ENCODE assay signal across 21 cellular contexts in genomic region chr11:16114978-16115871, GRCh38.
A peak's percentile ranks its signal among the peaks of the same experiment; 100 is the strongest.
DNase-seq lines count a peak whose midpoint lies in the region; ATAC-seq, FAIRE-seq and TF ChIP-seq lines count a peak whose summit lies in the region.
"Had no signal": no experiment of that assay in that cellular context is flagged by ENCODE, and none has a peak within 500 bp of the region (broad histone marks: within the 10 kb centered on the region; RNA-seq: fewer than 3 reads in every experiment).

No MANE protein-coding gene starts in this region.

- no peak for FAIRE-seq in small intestine (lab: Jason Lieb, UNC)
- FAIRE-seq: G401.6, H54, RCC 7860 had no signal

- no peaks in the 10 kb centered on the region for H3K9me3 ChIP-seq in SK-N-MC (ENCODE audit: low read depth, low read length)
- no peaks in the 10 kb centered on the region for H3K9me3 ChIP-seq in liver (ENCODE audit: control insufficient read depth in 4 of 4, low read length in 3 of 4)
- no peaks in the 10 kb centered on the region for H3K9me3 ChIP-seq in small intestine (ENCODE audit: control insufficient read depth, low read depth)
- H3K9me3 ChIP-seq: SK-N-SH had no signal

- H3K27ac ChIP-seq in SK-N-MC (peak overlapping the region; percentile 47), liver (ENCODE audit: low read depth in 1 of 2, low read length in 2 of 2) (peak overlapping the region; percentile 96 to 98), small intestine (ENCODE audit: low read depth in 1 of 2, low read length in 1 of 2) (no peak overlapping the region)
- H3K27ac ChIP-seq: C4-2B, KMS-11 had no signal

- DNase-seq in SK-N-MC (ENCODE audit: low read depth, low spot score) (no peak), left cardiac atrium (no peak), small intestine (peak; percentile 69), NCI-H1436 treated with DMSO at 0.1 percent for 48 hours (lab: John Stamatoyannopoulos, UW) (no peak), AG08395 (ENCODE audit: low spot score) (no peak), UCSD-AML1 (lab: John Stamatoyannopoulos, UW; ENCODE audit: unreplicated experiment) (no peak)
- DNase-seq: ACHN, AML-193, DMS 273 treated with DMSO at 0.1 percent for 48 hours, HFFc6, MV-4-11, NCI-H1417, NCI-H187 treated with DMSO at 0.1 percent for 48 hours, SHP77, SK-N-SH had no signal

- H3K36me3 ChIP-seq in SK-N-MC (ENCODE audit: insufficient read depth, low read length) (peaks cover 9% of the 10 kb centered on the region), liver (ENCODE audit: control insufficient read depth in 4 of 4, insufficient read depth in 3 of 4, low read depth in 1 of 4, low read length in 3 of 4) (no peaks in the 10 kb centered on the region), small intestine (ENCODE audit: control insufficient read depth in 2 of 2, insufficient read depth in 2 of 2, low read length in 2 of 2) (no peaks in the 10 kb centered on the region)

- 38% methylated on average over 1 of the region's 1 CpG for WGBS in liver
- WGBS in small intestine, 3 donors, result 28 to 55% (median 32%) methylated on average over 1 of the region's 1 CpG

- H3K4me3 ChIP-seq in SK-N-MC (no peak overlapping the region), liver (ENCODE audit: low read depth in 1 of 3, low read length in 3 of 3) (no peak overlapping the region), small intestine (ENCODE audit: low read depth in 1 of 2, low read length in 2 of 2) (no peak overlapping the region)

- intact Hi-C loops in left cardiac atrium (cut with DNase I), result no loop called here

- H3K9ac ChIP-seq in SK-N-MC (ENCODE audit: insufficient read length) (no peak overlapping the region), liver (ENCODE audit: low read depth in 1 of 2, low read length in 2 of 2) (peak overlapping the region in 1 of 2 donors; percentile 97)
- H3K9ac ChIP-seq: KMS-11, SK-N-SH had no signal

- H3K4me1 ChIP-seq in liver (ENCODE audit: control insufficient read depth in 4 of 4, insufficient read depth in 4 of 4, low read length in 3 of 4), result peaks cover 1 to 41% (median 16%) of the 10 kb centered on the region in 4 donors
- no peaks in the 10 kb centered on the region for H3K4me1 ChIP-seq in small intestine (ENCODE audit: control insufficient read depth in 2 of 2, insufficient read depth in 1 of 2, low read depth in 1 of 2, low read length in 1 of 2)

- peak; percentile 56 to 78 for ATAC-seq in left cardiac atrium

- H3K27me3 ChIP-seq in liver (ENCODE audit: control insufficient read depth in 4 of 4, insufficient read depth in 4 of 4, low read length in 3 of 4), result no peaks in the 10 kb centered on the region
- no peaks in the 10 kb centered on the region for H3K27me3 ChIP-seq in small intestine (ENCODE audit: control insufficient read depth in 2 of 2, insufficient read depth in 2 of 2, low read length in 2 of 2)

- TF ChIP-seq RAD21 in liver (IDR thresholded peaks at IDR 0.05), result peak; percentile 59 to 67

- no peak for TF ChIP-seq CTCF in liver (IDR thresholded peaks at IDR 0.05; ENCODE audit: low read depth, low read length, missing input control)

TF ChIP-seq in liver, 16 proteins besides CTCF, POLR2A, EP300 and RAD21:
- TF ChIP-seq GABPA (IDR thresholded peaks at IDR 0.05 in 1 of 2, conservative IDR thresholded peaks at IDR 0.05 in 1 of 2) (no peak), TAF1 (conservative IDR thresholded peaks at IDR 0.05) (peak; percentile 73), FOXA1 (IDR thresholded peaks at IDR 0.05) (peak; percentile 91), SP1 (IDR thresholded peaks at IDR 0.05) (peak; percentile 93), HNF4A (conservative IDR thresholded peaks at IDR 0.05) (peak; percentile 94 to 96), JUND (IDR thresholded peaks at IDR 0.05) (peak; percentile 87 to 96), MAX (IDR thresholded peaks at IDR 0.05) (peak; percentile 43), NR2F2 (IDR thresholded peaks at IDR 0.05) (peak; percentile 55), YY1 (IDR thresholded peaks at IDR 0.05) (peak; percentile 48), FOXA2 (IDR thresholded peaks at IDR 0.05) (peak; percentile 94), EGR1 (IDR thresholded peaks at IDR 0.05; ENCODE audit: low read depth in 2 of 2) (peak; percentile 57 to 96), ZBTB33 (IDR thresholded peaks at IDR 0.05) (peak; percentile 53), ATF3 (IDR thresholded peaks at IDR 0.05) (peak; percentile 76), REST (IDR thresholded peaks at IDR 0.05) (peak; percentile 59), HNF4G (IDR thresholded peaks at IDR 0.05) (peak; percentile 81), RXRA (IDR thresholded peaks at IDR 0.05) (peak; percentile 87 to 90)

Comparison
In these comparisons a context has a peak if more than half of its experiments do, and no peak if none do; other contexts are left out.
1. H3K27ac ChIP-seq: peak in SK-N-MC (single experiment) and liver (2 of 2); none in small intestine (0 of 2).